17 cellular contexts compared by ENCODE assay signal in the genomic region with DNA sequence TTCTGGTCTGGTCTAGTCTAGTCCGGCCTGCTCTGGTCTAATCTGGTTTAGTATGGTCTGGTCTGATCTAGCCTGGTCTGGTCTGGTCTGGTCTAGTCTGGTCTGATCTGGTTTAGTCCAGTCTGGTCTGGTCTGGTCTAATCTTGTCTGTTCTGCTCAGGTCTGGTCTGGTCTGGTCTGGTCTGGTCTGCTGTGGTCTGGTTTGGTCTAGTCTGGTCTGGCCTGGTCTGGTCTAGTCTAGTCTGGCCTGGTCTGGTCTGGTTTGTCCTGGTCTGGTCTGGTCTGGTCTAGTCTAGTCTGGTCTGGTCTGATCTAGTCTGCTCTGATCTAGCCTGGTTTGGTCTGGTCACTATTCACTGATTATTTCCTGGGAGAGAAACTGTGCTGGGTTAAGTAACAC.
"Had no signal": no experiment of that assay in that cellular context is flagged by ENCODE, and none has a peak within 500 bp of the region (broad histone marks: within the 10 kb centered on the region; RNA-seq: fewer than 3 reads in every experiment).

No MANE protein-coding gene starts in this region.

- H3K27ac ChIP-seq: ascending aorta, breast epithelium, dorsolateral prefrontal cortex, hepatocyte, vagina had no signal

- H3K4me1 Mint-ChIP-seq: activated B cell treated with CpG ODN at 0.5 μM for 24 hours; activated CD4-positive, alpha-beta T cell treated with anti-CD3 and anti-CD28 coated beads, Interleukin-2, amount 10 ng/mL, durations not matched to agents 24 days and 14 days; activated naive CD8-positive, alpha-beta T cell treated with anti-CD3 and anti-CD28 coated beads, Interleukin-2, amount 50 U/mL, for 24 hours; memory B cell; nephron had no signal

- H3K27ac Mint-ChIP-seq: activated B cell treated with CpG ODN at 0.5 μM for 24 hours; activated CD4-positive, alpha-beta T cell treated with anti-CD3 and anti-CD28 coated beads, Interleukin-2, amount 10 ng/mL, durations not matched to agents 24 days and 14 days; activated naive CD4-positive, alpha-beta T cell treated with anti-CD3 and anti-CD28 coated beads for 36 hours; activated naive CD8-positive, alpha-beta T cell treated with anti-CD3 and anti-CD28 coated beads, Interleukin-2, amount 50 U/mL, for 24 hours; activated T-helper 2 cell treated with anti-CD3 and anti-CD28 coated beads, Interferon-gamma antibody, Interleukin-2, Interleukin-4, amounts not matched to agents 10 μg/mL and 5 μg/mL and 100 μg/mL, durations not matched to agents 14 hours and 24 hours and 36 hours; memory B cell; nephron; progenitor cell of endocrine pancreas; T-helper 17 cell had no signal

- H3K4me3 Mint-ChIP-seq: activated B cell treated with CpG ODN at 0.5 μM for 24 hours; activated CD4-positive, alpha-beta T cell treated with anti-CD3 and anti-CD28 coated beads, Interleukin-2, amount 10 ng/mL, durations not matched to agents 24 days and 14 days; activated naive CD4-positive, alpha-beta T cell treated with anti-CD3 and anti-CD28 coated beads for 36 hours; activated naive CD8-positive, alpha-beta T cell treated with anti-CD3 and anti-CD28 coated beads, Interleukin-2, amount 50 U/mL, for 24 hours; memory B cell; nephron; T-helper 17 cell had no signal

- H3K4me1 ChIP-seq: ascending aorta, breast epithelium, vagina had no signal

- H3K27me3 Mint-ChIP-seq: activated CD4-positive, alpha-beta T cell treated with anti-CD3 and anti-CD28 coated beads, Interleukin-2, amount 10 ng/mL, durations not matched to agents 24 days and 14 days; activated naive CD8-positive, alpha-beta T cell treated with anti-CD3 and anti-CD28 coated beads, Interleukin-2, amount 50 U/mL, for 24 hours had no signal

- ATAC-seq: activated naive CD8-positive, alpha-beta T cell treated with anti-CD3 and anti-CD28 coated beads, Interleukin-2, amount 50 U/mL, for 24 hours; left ventricle myocardium superior; T-helper 17 cell had no signal

- DNase-seq: activated B cell treated with CpG ODN at 0.5 μM for 24 hours; activated CD4-positive, alpha-beta T cell treated with anti-CD3 and anti-CD28 coated beads, Interleukin-2, amount 10 ng/mL, durations not matched to agents 24 days and 14 days; activated naive CD4-positive, alpha-beta T cell treated with anti-CD3 and anti-CD28 coated beads for 36 hours; activated naive CD8-positive, alpha-beta T cell treated with anti-CD3 and anti-CD28 coated beads, Interleukin-2, amount 50 U/mL, for 24 hours; left ventricle myocardium superior; right cardiac atrium; T-helper 17 cell had no signal

- H3K36me3 ChIP-seq: ascending aorta, breast epithelium had no signal

- H3K4me3 ChIP-seq: ascending aorta, breast epithelium, dorsolateral prefrontal cortex, hepatocyte, smooth muscle cell, vagina had no signal
